ENCODE assay signal across 8 cellular contexts in the genomic region with DNA sequence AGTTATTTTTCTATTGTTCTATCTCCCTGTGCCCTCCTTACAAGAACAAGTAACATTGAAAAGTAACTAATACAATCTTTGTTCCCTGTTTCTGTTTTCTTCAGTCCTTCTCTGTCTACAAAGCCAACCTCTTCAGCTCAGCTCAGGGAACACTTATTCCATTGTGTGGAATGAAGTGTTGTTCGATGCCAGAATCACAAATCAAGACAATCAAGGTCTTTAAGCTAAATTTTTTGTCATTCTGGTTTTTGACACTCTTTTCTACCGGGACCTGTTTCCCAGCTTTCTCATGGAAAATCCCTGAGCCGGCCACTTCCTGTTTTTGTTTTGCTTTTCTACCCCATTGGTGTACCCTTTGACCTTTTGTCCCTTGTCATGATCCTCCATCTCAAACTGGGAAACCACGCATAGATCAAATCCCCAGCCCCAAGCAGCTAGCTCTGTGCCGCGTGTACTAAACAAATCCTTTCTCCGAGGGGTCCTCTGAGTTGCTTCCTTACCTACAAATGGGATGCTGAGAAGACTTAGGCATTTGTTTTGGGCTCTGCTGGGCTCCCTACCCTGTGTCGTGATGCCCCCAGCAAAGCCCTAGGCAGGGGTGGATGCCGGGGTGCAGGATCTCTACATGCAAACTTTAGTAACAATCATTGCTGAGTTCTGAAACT.
DNase-seq lines count a peak whose midpoint lies in the region; ATAC-seq and TF ChIP-seq lines count a peak whose summit lies in the region.

No MANE protein-coding gene starts in this region.

- H3K27me3 ChIP-seq in H9 (ENCODE audit: insufficient read depth, low read length) (no peaks in the 10 kb centered on the region), heart right ventricle (no peaks in the 10 kb centered on the region)

- no peak overlapping the region for H3K4ac ChIP-seq in H9 (ENCODE audit: low read depth, low read length)

- 0 out of 2 replicates have a peak overlapping the region, but pooled peaks have one; percentile 32 for H3K14ac ChIP-seq in H9 (ENCODE audit: insufficient read depth, low read length)

- no peak overlapping the region for H2AFZ ChIP-seq in H9 (ENCODE audit: low read length)

- H2BK5ac ChIP-seq in H9 (ENCODE audit: insufficient read length, low read length): no peak overlapping the region

- H3K79me1 ChIP-seq in H9 (ENCODE audit: insufficient read depth, low read depth, low read length, poor library complexity, severe bottlenecking): no peaks in the 10 kb centered on the region

- peaks cover 31 to 38% of the 10 kb centered on the region in 2 experiments for H3K4me1 Mint-ChIP-seq in H9
- peaks cover 75% of the 10 kb centered on the region for H3K4me1 Mint-ChIP-seq in activated CD8-positive, alpha-beta T cell treated with anti-CD3 and anti-CD28 coated beads for 36 hours (ENCODE audit: low read depth)

- H3K4me3 ChIP-seq in heart right ventricle (no peak overlapping the region), retinal pigment epithelial cell (ENCODE audit: low read length) (no peak overlapping the region)

- H3K23me2 ChIP-seq in H9 (ENCODE audit: insufficient read length, low read depth, low read length, poor library complexity, severe bottlenecking): no peaks in the 10 kb centered on the region

- no peak for TF ChIP-seq CTCF in H9 (conservative IDR thresholded peaks at IDR 0.05)
- no peak for TF ChIP-seq CTCF in activated CD8-positive, alpha-beta T cell treated with anti-CD3 and anti-CD28 coated beads for 36 hours (IDR thresholded peaks at IDR 0.05)
- TF ChIP-seq CTCF in heart right ventricle (IDR thresholded peaks at IDR 0.05): no peak
- TF ChIP-seq CTCF in retinal pigment epithelial cell (conservative IDR thresholded peaks at IDR 0.05; ENCODE audit: low read depth, low read length): no peak

- H2AK5ac ChIP-seq in H9 (ENCODE audit: insufficient read length, low read length): no peak overlapping the region

- no peak overlapping the region for H3K9ac ChIP-seq in H9 (ENCODE audit: extremely low read depth, insufficient read length, low read length)

- POLR2A ChIA-PET in activated CD8-positive, alpha-beta T cell treated with anti-CD3 and anti-CD28 coated beads for 36 hours (lab: Charles Lee): interaction anchor here (0.9 to 3.4 kb wide), 3 partner anchors 11 to 86 kb away, joined by 3 to 18 read pairs (median 12); no protein-coding TSS in a partner anchor

- H3K4me2 ChIP-seq in H9 (ENCODE audit: insufficient read depth, insufficient read length, low read length): no peak overlapping the region

- H4K8ac ChIP-seq in H9 (replicated peaks; ENCODE audit: insufficient read length, low read depth, low read length): no peak overlapping the region

- peak overlapping the region; percentile 94 to 98 (median 94) for H3K27ac Mint-ChIP-seq in H9
- H3K27ac Mint-ChIP-seq in activated CD8-positive, alpha-beta T cell treated with anti-CD3 and anti-CD28 coated beads for 36 hours: peak overlapping the region; percentile 91

- no peaks in the 10 kb centered on the region for H3K79me2 ChIP-seq in H9 (ENCODE audit: insufficient read depth, low read length)

- intact Hi-C loops in activated CD8-positive, alpha-beta T cell treated with anti-CD3 and anti-CD28 coated beads for 36 hours (cut with micrococcal nuclease): no loop called here
- intact Hi-C loops in heart right ventricle (cut with DNase I): loop anchor here in 5 of 10 donors (2.0 to 10.0 kb wide), 7 partner anchors 62 to 455 kb away; no protein-coding TSS in a partner anchor

- ATAC-seq in activated CD8-positive, alpha-beta T cell treated with anti-CD3 and anti-CD28 coated beads for 36 hours: no peak
- peak; percentile 4 to 68 (median 50) for ATAC-seq in heart right ventricle
- ATAC-seq in GM21576 (IDR thresholded peaks at IDR 0.05; ENCODE audit: unreplicated experiment): no peak
- ATAC-seq in HG03439 (IDR thresholded peaks at IDR 0.05; ENCODE audit: unreplicated experiment): no peak
- ATAC-seq in GM18867 (IDR thresholded peaks at IDR 0.05; ENCODE audit: unreplicated experiment): no peak

- H3K56ac ChIP-seq in H9 (ENCODE audit: insufficient read length, low read depth, low read length): no peak overlapping the region

- H4K5ac ChIP-seq in H9 (ENCODE audit: insufficient read length, low read depth, low read length): no peak overlapping the region

- H3T11ph ChIP-seq in H9 (ENCODE audit: low read length): no peak overlapping the region

- no peak overlapping the region for H2BK12ac ChIP-seq in H9 (ENCODE audit: insufficient read length, low read depth, low read length)

- H3K36me3 Mint-ChIP-seq in H9 (ENCODE audit: insufficient read depth in 1 of 3, low read depth in 3 of 3): no peaks in the 10 kb centered on the region; a peak in 2 of 7 replicates
- H3K36me3 Mint-ChIP-seq in activated CD8-positive, alpha-beta T cell treated with anti-CD3 and anti-CD28 coated beads for 36 hours (ENCODE audit: low read depth): peaks cover 6% of the 10 kb centered on the region

- H4K91ac ChIP-seq in H9 (ENCODE audit: insufficient read length, low read depth, low read length): no peak overlapping the region

- H2BK120ac ChIP-seq in H9 (ENCODE audit: low read depth, low read length, poor library complexity, severe bottlenecking): no peak overlapping the region

- H3K23ac ChIP-seq in H9 (ENCODE audit: insufficient read length, low read depth, low read length): no peak overlapping the region

- H3K4me1 ChIP-seq in H9 (ENCODE audit: insufficient read depth, low read length) (peaks cover 4% of the 10 kb centered on the region; the same call in 1 of the 2 replicates), heart right ventricle (peaks cover 18 to 73% (median 46%) of the 10 kb centered on the region in 9 donors)

- H3K27ac ChIP-seq in H9 (ENCODE audit: insufficient read length, low read depth, low read length) (peak overlapping the region; percentile 62), heart right ventricle (peak overlapping the region; percentile 77 to 98 (median 88))

- peaks cover 2% of the 10 kb centered on the region; the same call in 1 of the 2 replicates for H3K27me3 Mint-ChIP-seq in H9 (ENCODE audit: low read depth)
- no peaks in the 10 kb centered on the region for H3K27me3 Mint-ChIP-seq in activated CD8-positive, alpha-beta T cell treated with anti-CD3 and anti-CD28 coated beads for 36 hours

- no peak overlapping the region for H3K4me3 Mint-ChIP-seq in H9
- no peak overlapping the region for H3K4me3 Mint-ChIP-seq in activated CD8-positive, alpha-beta T cell treated with anti-CD3 and anti-CD28 coated beads for 36 hours

- WGBS in H9 (ENCODE audit: extremely low coverage, insufficient read length, low lambda C conversion rate): no CpG with 5 or more reads among the region's 9 CpGs
- 38% methylated on average over 9 of the region's 9 CpGs for WGBS in heart right ventricle, 2 donors

- DNase-seq in H9 (no peak), heart right ventricle (no peak), retinal pigment epithelial cell (ENCODE audit: low read depth) (peak; percentile 42), SHP77 (lab: John Stamatoyannopoulos, UW) (no peak)
- no peak for DNase-seq in activated CD8-positive, alpha-beta T cell treated with anti-CD3 and anti-CD28 coated beads for 36 hours

- H2BK20ac ChIP-seq in H9 (ENCODE audit: low read depth, low read length, poor library complexity, severe bottlenecking): no peak overlapping the region

- CTCF ChIA-PET in activated CD8-positive, alpha-beta T cell treated with anti-CD3 and anti-CD28 coated beads for 36 hours (lab: Charles Lee): interaction anchor here (0.7 to 1.2 kb wide), 3 partner anchors 19 to 97 kb away, joined by 3 read pairs; no protein-coding TSS in a partner anchor

- no peaks in the 10 kb centered on the region for H4K20me1 ChIP-seq in H9 (ENCODE audit: control insufficient read depth, insufficient read depth, insufficient read length)

- no peak overlapping the region for H3K18ac ChIP-seq in H9 (ENCODE audit: insufficient read length, low read depth, low read length)

- H3K9me3 ChIP-seq in H9 (ENCODE audit: control insufficient read depth, low read depth, low read length): no peaks in the 10 kb centered on the region
- no peaks in the 10 kb centered on the region for H3K9me3 ChIP-seq in heart right ventricle

- no peaks in the 10 kb centered on the region for H3K36me3 ChIP-seq in heart right ventricle

- H3K9me3 Mint-ChIP-seq in H9: peaks cover 0 to 4% of the 10 kb centered on the region in 2 experiments; a peak in 1 of 5 replicates
- H3K9me3 Mint-ChIP-seq in activated CD8-positive, alpha-beta T cell treated with anti-CD3 and anti-CD28 coated beads for 36 hours: peaks cover 4% of the 10 kb centered on the region

- no peak overlapping the region for H2BK15ac ChIP-seq in H9 (ENCODE audit: low read depth, low read length)

Comparison
In these comparisons a context has a peak if more than half of its experiments do, and no peak if none do; other contexts are left out.
1. ATAC-seq: peak in heart right ventricle (8 of 8); none in activated CD8-positive, alpha-beta T cell treated with anti-CD3 and anti-CD28 coated beads for 36 hours (single experiment), GM21576 (single experiment), HG03439 (single experiment) and GM18867 (single experiment).